Comparison of ENCODE assay signal across 1 cellular context in genomic region chr3:58059349-58060321, GRCh38.
A peak's percentile ranks its signal among the peaks of the same experiment; 100 is the strongest.
TF ChIP-seq lines count a peak whose summit lies in the region.

No MANE protein-coding gene starts in this region.

TF ChIP-seq in K562, 482 proteins besides CTCF, POLR2A, EP300 and RAD21 (continued from another document and continues in another):
- TF ChIP-seq PBX2 (CRISPR knock-in tag; IDR thresholded peaks at IDR 0.05; ENCODE audit: low read depth) (no peak), PBX2 (tag; conservative IDR thresholded peaks at IDR 0.05; ENCODE audit: low read depth) (peak; percentile 45; the same call in 1 of the 2 replicates), XRCC5 (IDR thresholded peaks at IDR 0.05; ENCODE audit: low read depth, low read length) (no peak), ZNF586 (CRISPR knock-in tag; conservative IDR thresholded peaks at IDR 0.05) (no peak), RBM15 (IDR thresholded peaks at IDR 0.05; ENCODE audit: insufficient read depth, low read length) (no peak), CBFA2T2 (conservative IDR thresholded peaks at IDR 0.05) (no peak; the same call in 1 of the 2 replicates), KAT7 (CRISPR knock-in tag; IDR thresholded peaks at IDR 0.05; ENCODE audit: borderline replicate concordance) (no peak), HMG20B (CRISPR knock-in tag; IDR thresholded peaks at IDR 0.05) (no peak), MTA2 (IDR thresholded peaks at IDR 0.05; ENCODE audit: low read depth) (no peak), FIP1L1 (IDR thresholded peaks at IDR 0.05; ENCODE audit: low read depth, low read length, poor library complexity, severe bottlenecking) (no peak), PCBP1 (IDR thresholded peaks at IDR 0.05; ENCODE audit: low read depth, low read length, poor library complexity, severe bottlenecking) (no peak), ADNP (tag; IDR thresholded peaks at IDR 0.05) (no peak), SREBF2 (CRISPR knock-in tag; IDR thresholded peaks at IDR 0.05) (no peak), ZNF444 (CRISPR knock-in tag; IDR thresholded peaks at IDR 0.05) (no peak), POLR2B (IDR thresholded peaks at IDR 0.05; ENCODE audit: low read depth, partially characterized antibody) (no peak), PHB (CRISPR knock-in tag; IDR thresholded peaks at IDR 0.05) (no peak), HDAC2 (IDR thresholded peaks at IDR 0.05) (peak; percentile 78), HDAC1 (IDR thresholded peaks at IDR 0.05) (peak in 1 of 2 experiments; percentile 37; a peak in 1 of 4 replicates), NR3C1 (CRISPR knock-in tag; IDR thresholded peaks at IDR 0.05) (no peak), PYGO2 (tag; IDR thresholded peaks at IDR 0.05) (no peak), MXI1 (IDR thresholded peaks at IDR 0.05; ENCODE audit: low read depth, low read length) (no peak), ZFPM2 (CRISPR knock-in tag; IDR thresholded peaks at IDR 0.05) (no peak), TBP (optimal IDR thresholded peaks at IDR 0.05; ENCODE audit: low read depth, low read length) (no peak), ETV6 (IDR thresholded peaks at IDR 0.05; ENCODE audit: borderline replicate concordance in 1 of 2, low read depth in 2 of 2, low read length in 1 of 2) (no peak), ETV6 (CRISPR knock-in tag; IDR thresholded peaks at IDR 0.05; ENCODE audit: borderline replicate concordance) (no peak), POLR2AphosphoS2 (IDR thresholded peaks at IDR 0.05; ENCODE audit: low read length) (no peak), ZNF639 (CRISPR knock-in tag; conservative IDR thresholded peaks at IDR 0.05 in 1 of 2, IDR thresholded peaks at IDR 0.05 in 1 of 2) (0 out of 4 replicates have a peak, but pooled peaks of 1 of the 2 experiments have one; percentile 23), GTF2B (IDR thresholded peaks at IDR 0.05; ENCODE audit: extremely low read depth, insufficient read length) (no peak), ZKSCAN1 (IDR thresholded peaks at IDR 0.05; ENCODE audit: low read depth, low read length) (no peak), ZNF696 (CRISPR knock-in tag; conservative IDR thresholded peaks at IDR 0.05) (no peak), GABPB2 (CRISPR knock-in tag; conservative IDR thresholded peaks at IDR 0.05) (no peak), PATZ1 (CRISPR knock-in tag; IDR thresholded peaks at IDR 0.05; ENCODE audit: borderline replicate concordance) (no peak), ZNF512 (tag; IDR thresholded peaks at IDR 0.05) (no peak), HDAC8 (tag; IDR thresholded peaks at IDR 0.05) (no peak), ZNF717 (CRISPR knock-in tag; IDR thresholded peaks at IDR 0.05) (no peak), CEBPB (tag; IDR thresholded peaks at IDR 0.05) (peak; percentile 78), TFAP4 (CRISPR knock-in tag; IDR thresholded peaks at IDR 0.05; ENCODE audit: borderline replicate concordance) (peak; percentile 87), SMAD4 (CRISPR knock-in tag; conservative IDR thresholded peaks at IDR 0.05) (peak; percentile 66), ZNF583 (CRISPR knock-in tag; IDR thresholded peaks at IDR 0.05) (no peak), THAP12 (CRISPR knock-in tag; IDR thresholded peaks at IDR 0.05) (no peak), TOE1 (IDR thresholded peaks at IDR 0.05; ENCODE audit: borderline replicate concordance) (no peak), TOE1 (CRISPR knock-in tag; IDR thresholded peaks at IDR 0.05; ENCODE audit: borderline replicate concordance, low read depth) (no peak), TRIM24 (IDR thresholded peaks at IDR 0.05) (peak; percentile 13 to 44; a peak in 1 of 4 replicates), PCBP2 (IDR thresholded peaks at IDR 0.05; ENCODE audit: low read depth, low read length, poor library complexity, severe bottlenecking) (no peak), MAFK (IDR thresholded peaks at IDR 0.05; ENCODE audit: low read length) (no peak), U2AF1 (optimal IDR thresholded peaks at IDR 0.05; ENCODE audit: low read depth, low read length) (no peak), ZNF197 (CRISPR knock-in tag; IDR thresholded peaks at IDR 0.05; ENCODE audit: low read depth) (no peak), LCOR (CRISPR knock-in tag; IDR thresholded peaks at IDR 0.05) (0 out of 2 replicates have a peak, but pooled peaks have one; percentile 52), SRF (CRISPR knock-in tag; IDR thresholded peaks at IDR 0.05) (peak; percentile 96 to 99), HMBOX1 (IDR thresholded peaks at IDR 0.05) (no peak), ZNF77 (CRISPR knock-in tag; IDR thresholded peaks at IDR 0.05) (no peak)
